In genomic region chr5:62956597-62956996, GRCh38 we compare ENCODE assay signal across 40 cellular contexts.
"Had no signal": no experiment of that assay in that cellular context is flagged by ENCODE, and none has a peak within 500 bp of the region (broad histone marks: within the 10 kb centered on the region; RNA-seq: fewer than 3 reads in every experiment).

No MANE protein-coding gene starts in this region.

- H3K36me3 ChIP-seq: adrenal gland, ascending aorta, brain microvascular endothelial cell, breast epithelium, cardiac muscle cell had no signal

- H3K9me3 Mint-ChIP-seq: activated naive CD4-positive, alpha-beta T cell treated with anti-CD3 and anti-CD28 coated beads, Interleukin-2, amount 50 U/mL, for 24 hours; activated naive CD8-positive, alpha-beta T cell treated with anti-CD3 and anti-CD28 coated beads, Interleukin-2, amount 10 ng/mL, durations not matched to agents 7 days and 5 days; activated naive CD8-positive, alpha-beta T cell treated with anti-CD3 and anti-CD28 coated beads, Interleukin-2, amount 50 U/mL, for 24 hours had no signal

- H3K27ac ChIP-seq: adrenal gland, ascending aorta, body of pancreas, brain microvascular endothelial cell, breast epithelium, cardiac muscle cell had no signal

- H3K27me3 ChIP-seq: adrenal gland, ascending aorta, body of pancreas, brain microvascular endothelial cell, breast epithelium, cardiac muscle cell had no signal

- ATAC-seq: activated naive CD4-positive, alpha-beta T cell treated with anti-CD3 and anti-CD28 coated beads, Interleukin-2, amount 50 U/mL, for 72 hours; activated naive CD8-positive, alpha-beta T cell treated with anti-CD3 and anti-CD28 coated beads, Interleukin-2, amount 50 U/mL, for 24 hours; activated T-cell treated with anti-CD3 and anti-CD28 coated beads, Interleukin-2, amount 50 U/mL, for 4 hours; activated T-cell treated with anti-CD3 and anti-CD28 coated beads, Interleukin-2, amount 50 U/mL, for 72 hours; activated T-helper 17 cell treated with anti-CD3 and anti-CD28 coated beads, Interleukin-2, amount 50 U/mL, for 72 hours; body of pancreas had no signal

- H3K4me1 ChIP-seq: adrenal gland, ascending aorta, body of pancreas, breast epithelium had no signal

- DNase-seq: activated effector memory CD4-positive, alpha-beta T cell treated with anti-CD3 and anti-CD28 coated beads, Interleukin-2, amount 50 U/mL, for 16 hours; activated effector memory CD4-positive, alpha-beta T cell treated with Interleukin-2 at 50 U/mL for 16 hours; activated gamma-delta T cell; activated gamma-delta T cell treated with Interleukin-2 at 50 U/mL for 16 hours; activated naive CD4-positive, alpha-beta T cell; activated naive CD4-positive, alpha-beta T cell treated with anti-CD3 and anti-CD28 coated beads for 36 hours; activated naive CD4-positive, alpha-beta T cell treated with anti-CD3 and anti-CD28 coated beads, Interleukin-2, amount 10 ng/mL, durations not matched to agents 7 days and 5 days; activated naive CD4-positive, alpha-beta T cell treated with anti-CD3 and anti-CD28 coated beads, Interleukin-2, amount 50 U/mL, for 16 hours; activated naive CD4-positive, alpha-beta T cell treated with Interleukin-2 at 50 U/mL for 16 hours; activated naive CD8-positive, alpha-beta T cell treated with anti-CD3 and anti-CD28 coated beads for 36 hours; activated naive CD8-positive, alpha-beta T cell treated with anti-CD3 and anti-CD28 coated beads, Interleukin-2, amount 10 ng/mL, durations not matched to agents 7 days and 5 days; activated naive CD8-positive, alpha-beta T cell treated with anti-CD3 and anti-CD28 coated beads, Interleukin-2, amount 50 U/mL, for 24 hours; activated T-cell treated with anti-CD3 and anti-CD28 coated beads, Interleukin-2, amount 50 U/mL, for 1 hour; activated T-cell treated with anti-CD3 and anti-CD28 coated beads, Interleukin-2, amount 50 U/mL, for 24 hours; activated T-cell treated with anti-CD3 and anti-CD28 coated beads, Interleukin-2, amount 50 U/mL, for 4 hours; activated T-cell treated with anti-CD3 and anti-CD28 coated beads, Interleukin-2, amount 50 U/mL, for 48 hours; activated T-cell treated with anti-CD3 and anti-CD28 coated beads, Interleukin-2, amount 50 U/mL, for 72 hours; adrenal gland; amniotic stem cell; amygdala; anterior cingulate cortex; aorta; body of pancreas; brain microvascular endothelial cell; caudate nucleus; central memory CD4-positive, alpha-beta T cell; cerebellar nuclear complex had no signal

- H3K4me3 Mint-ChIP-seq: activated naive CD4-positive, alpha-beta T cell treated with anti-CD3 and anti-CD28 coated beads for 36 hours; activated naive CD4-positive, alpha-beta T cell treated with anti-CD3 and anti-CD28 coated beads, Interleukin-2, amount 10 ng/mL, durations not matched to agents 7 days and 5 days; activated naive CD4-positive, alpha-beta T cell treated with anti-CD3 and anti-CD28 coated beads, Interleukin-2, amount 50 U/mL, for 24 hours; activated naive CD8-positive, alpha-beta T cell; activated naive CD8-positive, alpha-beta T cell treated with anti-CD3 and anti-CD28 coated beads for 36 hours; activated naive CD8-positive, alpha-beta T cell treated with anti-CD3 and anti-CD28 coated beads, Interleukin-2, amount 10 ng/mL, durations not matched to agents 7 days and 5 days; activated naive CD8-positive, alpha-beta T cell treated with anti-CD3 and anti-CD28 coated beads, Interleukin-2, amount 50 U/mL, for 24 hours; activated T-cell treated with anti-CD3 and anti-CD28 coated beads, Interleukin-2, amount 50 U/mL, for 24 hours; activated T-cell treated with anti-CD3 and anti-CD28 coated beads, Interleukin-2, amount 50 U/mL, for 4 hours; activated T-cell treated with anti-CD3 and anti-CD28 coated beads, Interleukin-2, amount 50 U/mL, for 72 hours; activated T-helper 1 cell treated with anti-CD3 and anti-CD28 coated beads, Interleukin-12 subunit alpha, Interleukin-12 subunit beta, Interleukin-2, Interleukin-4 antibody, amounts not matched to agents 30 ng/mL and 10 ng/mL and 1 ng/mL, durations not matched to agents 14 hours and 24 hours and 36 hours; activated T-helper 17 cell treated with anti-CD3 and anti-CD28 coated beads, Interleukin-2, amount 50 U/mL, for 72 hours; brain; central memory CD8-positive, alpha-beta T cell had no signal

- H3K4me3 ChIP-seq: adrenal gland, ascending aorta, body of pancreas, breast epithelium, cardiac muscle cell had no signal

- H3K9me3 ChIP-seq: adrenal gland, ascending aorta, body of pancreas, breast epithelium had no signal

- FAIRE-seq: astrocyte, bronchial epithelial cell had no signal

- H3K27me3 Mint-ChIP-seq: activated naive CD4-positive, alpha-beta T cell treated with anti-CD3 and anti-CD28 coated beads, Interleukin-2, amount 10 ng/mL, durations not matched to agents 7 days and 5 days; activated naive CD4-positive, alpha-beta T cell treated with anti-CD3 and anti-CD28 coated beads, Interleukin-2, amount 50 U/mL, for 24 hours; activated naive CD8-positive, alpha-beta T cell treated with anti-CD3 and anti-CD28 coated beads for 36 hours; activated naive CD8-positive, alpha-beta T cell treated with anti-CD3 and anti-CD28 coated beads, Interleukin-2, amount 10 ng/mL, durations not matched to agents 7 days and 5 days; activated naive CD8-positive, alpha-beta T cell treated with anti-CD3 and anti-CD28 coated beads, Interleukin-2, amount 50 U/mL, for 24 hours; activated T-cell treated with anti-CD3 and anti-CD28 coated beads, Interleukin-2, amount 50 U/mL, for 24 hours; central memory CD8-positive, alpha-beta T cell had no signal

- H3K27ac Mint-ChIP-seq: activated naive CD4-positive, alpha-beta T cell treated with anti-CD3 and anti-CD28 coated beads for 36 hours; activated naive CD4-positive, alpha-beta T cell treated with anti-CD3 and anti-CD28 coated beads, Interleukin-2, amount 10 ng/mL, durations not matched to agents 7 days and 5 days; activated naive CD4-positive, alpha-beta T cell treated with anti-CD3 and anti-CD28 coated beads, Interleukin-2, amount 50 U/mL, for 24 hours; activated naive CD4-positive, alpha-beta T cell treated with anti-CD3 and anti-CD28 coated beads, Interleukin-2, amount 50 U/mL, for 72 hours; activated naive CD8-positive, alpha-beta T cell; activated naive CD8-positive, alpha-beta T cell treated with anti-CD3 and anti-CD28 coated beads for 36 hours; activated naive CD8-positive, alpha-beta T cell treated with anti-CD3 and anti-CD28 coated beads, Interleukin-2, amount 10 ng/mL, durations not matched to agents 7 days and 5 days; activated naive CD8-positive, alpha-beta T cell treated with anti-CD3 and anti-CD28 coated beads, Interleukin-2, amount 50 U/mL, for 24 hours; activated T-cell treated with anti-CD3 and anti-CD28 coated beads, Interleukin-2, amount 50 U/mL, for 24 hours; activated T-cell treated with anti-CD3 and anti-CD28 coated beads, Interleukin-2, amount 50 U/mL, for 72 hours; activated T-helper 1 cell treated with anti-CD3 and anti-CD28 coated beads, Interleukin-12 subunit alpha, Interleukin-12 subunit beta, Interleukin-2, Interleukin-4 antibody, amounts not matched to agents 30 ng/mL and 10 ng/mL and 1 ng/mL, durations not matched to agents 14 hours and 24 hours and 36 hours; activated T-helper 17 cell treated with anti-CD3 and anti-CD28 coated beads, Interleukin-2, amount 50 U/mL, for 72 hours; activated T-helper 2 cell treated with anti-CD3 and anti-CD28 coated beads, Interferon-gamma antibody, Interleukin-2, Interleukin-4, amounts not matched to agents 10 μg/mL and 5 μg/mL and 100 μg/mL, durations not matched to agents 14 hours and 24 hours and 36 hours; brain had no signal

- H3K4me1 Mint-ChIP-seq: activated naive CD4-positive, alpha-beta T cell treated with anti-CD3 and anti-CD28 coated beads, Interleukin-2, amount 10 ng/mL, durations not matched to agents 7 days and 5 days; activated naive CD4-positive, alpha-beta T cell treated with anti-CD3 and anti-CD28 coated beads, Interleukin-2, amount 50 U/mL, for 24 hours; activated naive CD8-positive, alpha-beta T cell treated with anti-CD3 and anti-CD28 coated beads for 36 hours; activated naive CD8-positive, alpha-beta T cell treated with anti-CD3 and anti-CD28 coated beads, Interleukin-2, amount 10 ng/mL, durations not matched to agents 7 days and 5 days; activated naive CD8-positive, alpha-beta T cell treated with anti-CD3 and anti-CD28 coated beads, Interleukin-2, amount 50 U/mL, for 24 hours; activated T-helper 17 cell treated with anti-CD3 and anti-CD28 coated beads, Interleukin-2, amount 50 U/mL, for 72 hours; brain; central memory CD8-positive, alpha-beta T cell had no signal

- H3K36me3 Mint-ChIP-seq: activated naive CD4-positive, alpha-beta T cell treated with anti-CD3 and anti-CD28 coated beads, Interleukin-2, amount 10 ng/mL, durations not matched to agents 7 days and 5 days; activated naive CD4-positive, alpha-beta T cell treated with anti-CD3 and anti-CD28 coated beads, Interleukin-2, amount 50 U/mL, for 24 hours; activated naive CD8-positive, alpha-beta T cell; activated naive CD8-positive, alpha-beta T cell treated with anti-CD3 and anti-CD28 coated beads for 36 hours; activated naive CD8-positive, alpha-beta T cell treated with anti-CD3 and anti-CD28 coated beads, Interleukin-2, amount 10 ng/mL, durations not matched to agents 7 days and 5 days; brain had no signal
